Comparison of ENCODE assay signal across 8 cellular contexts in the genomic region with DNA sequence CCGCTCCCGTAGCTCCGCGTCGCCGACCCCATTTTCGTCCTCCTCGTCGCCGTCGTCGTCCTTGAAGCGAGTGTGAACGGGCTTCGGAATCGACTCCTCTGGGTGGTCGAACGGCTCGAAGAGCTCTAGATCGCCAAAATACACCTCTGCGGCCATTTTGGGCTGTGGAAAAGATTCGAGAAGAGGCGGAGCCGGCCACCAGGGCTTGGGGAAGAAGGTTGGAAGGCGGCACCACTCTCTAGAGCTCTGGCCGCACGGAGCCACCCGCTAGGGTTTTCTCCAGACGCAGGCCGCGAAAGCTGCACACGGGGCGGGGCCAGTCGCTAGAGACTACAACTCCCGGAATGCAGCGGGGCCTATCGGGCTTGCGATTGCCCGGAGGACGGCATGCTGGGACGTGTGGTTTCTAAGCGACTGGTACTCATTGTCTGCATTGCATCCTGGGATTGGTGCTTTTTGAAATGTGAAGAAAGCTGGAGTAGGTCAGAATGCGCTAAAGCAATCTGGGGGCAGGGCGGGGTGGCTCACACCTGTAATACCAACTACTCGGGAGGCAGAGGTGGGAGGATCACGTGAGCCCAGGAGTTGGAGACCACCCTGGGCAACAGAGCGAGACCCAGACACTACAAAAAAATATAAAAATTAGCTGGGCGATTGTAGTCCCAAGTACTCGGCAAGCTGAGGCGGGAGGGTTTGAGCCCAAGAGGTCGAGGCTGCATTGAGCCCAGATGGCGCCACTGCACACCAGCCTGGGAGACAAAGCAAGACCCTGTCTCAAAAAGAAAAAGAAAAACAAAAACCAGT. TPM values are rescaled to one million over a fixed set of nuclear protein-coding genes. Genes with fewer than 3 reads are reported as not detected.
DNase-seq lines count a peak whose midpoint lies in the region; ATAC-seq, FAIRE-seq and TF ChIP-seq lines count a peak whose summit lies in the region.

A gene (minus strand): TSS at position 248 of the 804 bp plus-strand sequence. CDS start 92 bp downstream, at position 156.

- H3K4me3 ChIP-seq in keratinocyte (ENCODE audit: control insufficient read depth in 2 of 3, extremely low read depth in 1 of 3, insufficient read depth in 2 of 3, low read depth in 1 of 3, low read length in 3 of 3), result peak within 1 kb of the TSS; percentile 86 to 96 (median 88)

- peaks cover 3 to 15% of the 10 kb centered on the region in 2 experiments for H3K36me3 ChIP-seq in keratinocyte (ENCODE audit: control insufficient read depth in 2 of 2, extremely low read depth in 1 of 2, insufficient read depth in 2 of 2, low read length in 2 of 2)

- dilution Hi-C loops in keratinocyte (cut with MboI; ENCODE audit: extremely low pct_ligation_motif_present, low sequenced_read_pairs), result no loop called here

- H4K20me1 ChIP-seq in keratinocyte (ENCODE audit: control insufficient read depth, extremely low read depth, insufficient read depth, low read length), result no peaks in the 10 kb centered on the region

- peaks cover 32% of the 10 kb centered on the region for H3K79me2 ChIP-seq in keratinocyte (ENCODE audit: control insufficient read depth, insufficient read depth, low read length)

- peak; percentile 83 for FAIRE-seq in keratinocyte (lab: Jason Lieb, UNC)

- no peaks in the 10 kb centered on the region for H3K27me3 ChIP-seq in keratinocyte (ENCODE audit: control insufficient read depth, extremely low read depth, insufficient read depth, low read length)

- DNase-seq in Ammon's horn (ENCODE audit: low spot score), result peak; percentile 98
- peak; percentile 98 for DNase-seq in NCI-H460 (ENCODE audit: extremely low read depth, low read depth)
- DNase-seq in activated CD4-positive, CD25-positive, alpha-beta regulatory T cell treated with anti-CD3 and anti-CD28 coated beads, Interleukin-2, amount 50 U/mL, for 72 hours, result peak; percentile 93
- DNase-seq in cerebellar nuclear complex (lab: John Stamatoyannopoulos, UW), result peak; percentile 70 to 91
- DNase-seq in keratinocyte (ENCODE audit: low read depth, low spot score), result peak; percentile 76
- DNase-seq in stimulated activated CD4-positive, alpha-beta T cell treated with anti-CD3 and anti-CD28 coated beads, Interleukin-15, amount 100 ng/mL, for 1 hour (ENCODE audit: low read depth in 1 of 2, low spot score in 1 of 2), result peak; percentile 92

- peak within 1 kb of the TSS; percentile 96 for H3K27ac ChIP-seq in keratinocyte (ENCODE audit: control insufficient read depth, insufficient read depth, low read length)

- peak in 1 of 3 experiments; percentile 5 for TF ChIP-seq CTCF in keratinocyte (optimal IDR thresholded peaks at IDR 0.05 in 1 of 3, IDR thresholded peaks at IDR 0.05 in 1 of 3, conservative IDR thresholded peaks at IDR 0.05 in 1 of 3; ENCODE audit: extremely low read depth in 1 of 3, insufficient read depth in 2 of 3, low read length in 3 of 3)

- peak within 1 kb of the TSS; percentile 98 for H3K9ac ChIP-seq in keratinocyte (ENCODE audit: control insufficient read depth, extremely low read depth, insufficient read depth, low read length)

- ATAC-seq in GM19043 (IDR thresholded peaks at IDR 0.05; ENCODE audit: low read depth, unreplicated experiment) (peak; percentile 90), HG03378 (IDR thresholded peaks at IDR 0.05; ENCODE audit: unreplicated experiment) (peak; percentile 81)

- H3K9me1 ChIP-seq in keratinocyte (ENCODE audit: control insufficient read depth, extremely low read depth, insufficient read depth, low read length), result no peaks in the 10 kb centered on the region

- peaks cover 10% of the 10 kb centered on the region for H3K4me1 ChIP-seq in keratinocyte (ENCODE audit: control insufficient read depth, extremely low read depth, insufficient read depth, low read length)

- H3K4me2 ChIP-seq in keratinocyte (ENCODE audit: control insufficient read depth, extremely low read depth, insufficient read depth, low read depth, low read length), result peak within 1 kb of the TSS; percentile 57

- H2AFZ ChIP-seq in keratinocyte (ENCODE audit: control insufficient read depth, low read length), result peak within 1 kb of the TSS; percentile 97

- H3K9me3 ChIP-seq in keratinocyte (ENCODE audit: control insufficient read depth, low read depth, low read length), result no peaks in the 10 kb centered on the region

RNA-seq across cellular contexts. Expression of the gene that starts here (rescaled TPM):
- total RNA-seq in NCI-H460 (2014; rRNA removed; shearing (Covaris generic)), result 47.4 and 49.1 TPM in 2 replicates
- 76.4 and 87.7 TPM in 2 replicates for polyA plus RNA-seq in NCI-H460 (2014; cell fraction: nucleus; rRNA removed)
- 10.2 to 14.0 TPM (median 10.3 TPM) in 3 replicates for polyA plus RNA-seq in keratinocyte
- polyA plus RNA-seq in keratinocyte (2011; ENCODE audit: low read depth), result 29.0 TPM
- 5.7 and 9.2 TPM in 2 replicates for polyA plus RNA-seq in keratinocyte (2011; cell fraction: cytosol; rRNA removed)
- polyA plus RNA-seq in keratinocyte (2011; cell fraction: nucleus; rRNA removed), result 24.8 and 26.7 TPM in 2 replicates
- 7.1 and 13.4 TPM in 2 replicates for polyA plus RNA-seq in keratinocyte (2012; ENCODE audit: low replicate concordance)
- 3.1 to 9.2 TPM (median 7.6 TPM) in 3 replicates for polyA minus RNA-seq in keratinocyte
- 6.3 TPM for polyA minus RNA-seq in keratinocyte (2011; cell fraction: cytosol; rRNA and poly(A)+ RNA removed)
- polyA minus RNA-seq in keratinocyte (2011; cell fraction: nucleus; rRNA and poly(A)+ RNA removed), result 9.3 and 11.5 TPM in 2 replicates

Comparison
In these comparisons a context has a peak if more than half of its experiments do, and no peak if none do; other contexts are left out.
1. Peak in every context shown above with its lines: DNase-seq, ATAC-seq, H3K4me3 ChIP-seq and H3K27ac ChIP-seq.